ENCODE assay signal across 2 cellular contexts in genomic region chr1:232142403-232143314, GRCh38.
TF ChIP-seq lines count a peak whose summit lies in the region.

No MANE protein-coding gene starts in this region.

TF ChIP-seq in HCT116, 20 proteins besides CTCF, POLR2A, EP300 and RAD21 (continued from another document):
- TF ChIP-seq ATF3 (IDR thresholded peaks at IDR 0.05), result no peak
- TF ChIP-seq ZFX (IDR thresholded peaks at IDR 0.05), result no peak
- no peak for TF ChIP-seq REST (IDR thresholded peaks at IDR 0.05; ENCODE audit: low read depth)
- no peak for TF ChIP-seq ELF1 (IDR thresholded peaks at IDR 0.05; ENCODE audit: borderline replicate concordance, low read depth)
- no peak for TF ChIP-seq POLR2AphosphoS5 (IDR thresholded peaks at IDR 0.05; ENCODE audit: low read depth, low read length)
- no peak for TF ChIP-seq MAX (IDR thresholded peaks at IDR 0.05)
- TF ChIP-seq EGR1 (IDR thresholded peaks at IDR 0.05; ENCODE audit: low read depth), result no peak
- TF ChIP-seq EZH2 (IDR thresholded peaks at IDR 0.05), result no peak
- TF ChIP-seq SIN3A (IDR thresholded peaks at IDR 0.05; ENCODE audit: low read depth), result no peak
- TF ChIP-seq EZH2phosphoT487 (IDR thresholded peaks at IDR 0.05; ENCODE audit: borderline replicate concordance), result no peak

TF ChIP-seq in HepG2, 621 proteins besides CTCF, POLR2A, EP300 and RAD21 (continued from another document):
- TF ChIP-seq TCF7 (IDR thresholded peaks at IDR 0.05; ENCODE audit: low read depth), result no peak
- TF ChIP-seq CEBPZ (IDR thresholded peaks at IDR 0.05; ENCODE audit: low read length), result no peak
- TF ChIP-seq NAIF1 (CRISPR knock-in tag; IDR thresholded peaks at IDR 0.05; ENCODE audit: borderline replicate concordance), result no peak
- TF ChIP-seq GLMP (CRISPR knock-in tag; IDR thresholded peaks at IDR 0.05; ENCODE audit: borderline replicate concordance), result no peak
- no peak for TF ChIP-seq ZNF367 (CRISPR knock-in tag; IDR thresholded peaks at IDR 0.05; ENCODE audit: borderline replicate concordance)
- no peak for TF ChIP-seq FOXJ3 (CRISPR knock-in tag; IDR thresholded peaks at IDR 0.05; ENCODE audit: borderline replicate concordance)
- no peak for TF ChIP-seq HCFC1 (IDR thresholded peaks at IDR 0.05; ENCODE audit: low read depth, low read length)
- TF ChIP-seq CBFB (CRISPR knock-in tag; IDR thresholded peaks at IDR 0.05), result no peak
- no peak for TF ChIP-seq ZNF614 (CRISPR knock-in tag; IDR thresholded peaks at IDR 0.05; ENCODE audit: borderline replicate concordance)
